Comparison of ENCODE assay signal across 7 cellular contexts in the genomic region with DNA sequence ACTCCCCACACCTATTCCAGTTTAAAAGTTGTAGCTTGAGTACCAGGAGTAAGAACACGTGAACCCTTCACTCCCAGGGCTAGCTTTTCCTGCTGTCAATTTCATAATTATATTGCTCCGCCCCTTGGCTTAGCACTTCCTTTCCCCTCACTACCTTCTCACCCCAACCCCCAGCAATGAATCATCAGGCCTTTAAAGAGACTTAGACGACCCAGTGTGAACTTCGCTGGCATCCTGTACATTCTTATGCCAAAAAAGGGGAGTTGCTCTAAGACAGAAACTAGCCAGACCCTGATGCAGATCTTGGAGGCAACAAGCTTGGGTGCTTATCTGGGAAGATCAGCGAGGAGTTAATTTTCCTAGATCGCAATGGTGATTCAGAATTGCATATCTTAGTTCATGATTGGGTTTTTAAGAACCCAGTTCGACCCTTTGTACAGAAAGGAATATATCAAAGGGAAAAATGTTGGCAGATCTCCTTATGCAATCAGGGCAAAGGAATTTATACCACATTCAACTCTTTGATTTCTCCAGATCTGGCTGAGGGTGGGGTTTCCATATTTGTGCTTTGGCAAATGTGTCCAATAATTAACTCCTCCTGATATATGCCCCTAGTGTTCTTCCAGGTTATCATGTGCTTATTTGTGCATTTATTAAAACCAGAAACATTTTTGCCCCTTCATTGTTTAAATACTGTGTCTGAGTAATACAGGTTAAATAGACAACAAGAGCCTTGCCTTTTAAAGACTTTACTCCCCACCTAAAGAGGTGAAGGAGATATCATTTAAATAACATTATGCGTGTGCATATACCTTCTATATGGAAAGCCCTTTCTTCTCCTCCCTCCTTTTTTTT. TPM values are rescaled to one million over a fixed set of nuclear protein-coding genes. Genes with fewer than 3 reads are reported as not detected.
DNase-seq lines count a peak whose midpoint lies in the region; FAIRE-seq and TF ChIP-seq lines count a peak whose summit lies in the region.

No MANE protein-coding gene starts in this region.

- H3K27ac ChIP-seq in right atrium auricular region: peak overlapping the region; percentile 57 to 68

- H3K27me3 ChIP-seq in right atrium auricular region: no peaks in the 10 kb centered on the region

- DNase-seq in H54 (ENCODE audit: insufficient read length, low spot score) (peak; percentile 14), RPMI8226 (peak; percentile 56), right atrium auricular region (ENCODE audit: low spot score) (no peak), retina (no peak), COLO668 (lab: John Stamatoyannopoulos, UW; ENCODE audit: unreplicated experiment) (no peak)
- DNase-seq in activated effector memory CD4-positive, alpha-beta T cell treated with Interleukin-2 at 50 U/mL for 16 hours: peak; percentile 53
- peak; percentile 51 for DNase-seq in stimulated activated CD4-positive, alpha-beta T cell treated with anti-CD3 and anti-CD28 coated beads, Interleukin-4, amount 100 ng/mL, for 1 hour

- TF ChIP-seq CTCF in right atrium auricular region (IDR thresholded peaks at IDR 0.05): no peak

- H3K9me3 ChIP-seq in right atrium auricular region: no peaks in the 10 kb centered on the region

- H3K36me3 ChIP-seq in right atrium auricular region: no peaks in the 10 kb centered on the region

- H3K4me3 ChIP-seq in right atrium auricular region: no peak overlapping the region

- peaks cover 0 to 35% of the 10 kb centered on the region in 2 donors for H3K4me1 ChIP-seq in right atrium auricular region

- peak; percentile 79 for FAIRE-seq in H54 (lab: Jason Lieb, UNC)

- TF ChIP-seq POLR2A in H54 (IDR thresholded peaks at IDR 0.05; ENCODE audit: low read depth, low read length): no peak

RNA-seq across cellular contexts. Expression of a gene that starts 8.1 kb away (rescaled TPM):
- 10 to 100 TPM; 41.8 to 62.0 TPM for total RNA-seq in right atrium auricular region

Comparison
In these comparisons a context has a peak if more than half of its experiments do, and no peak if none do; other contexts are left out.
1. DNase-seq: peak in H54 (single experiment), RPMI8226 (single experiment), activated effector memory CD4-positive, alpha-beta T cell treated with Interleukin-2 at 50 U/mL for 16 hours (single experiment) and stimulated activated CD4-positive, alpha-beta T cell treated with anti-CD3 and anti-CD28 coated beads, Interleukin-4, amount 100 ng/mL, for 1 hour (single experiment); none in right atrium auricular region (single experiment), retina (single experiment) and COLO668 (single experiment).